In the genomic region with DNA sequence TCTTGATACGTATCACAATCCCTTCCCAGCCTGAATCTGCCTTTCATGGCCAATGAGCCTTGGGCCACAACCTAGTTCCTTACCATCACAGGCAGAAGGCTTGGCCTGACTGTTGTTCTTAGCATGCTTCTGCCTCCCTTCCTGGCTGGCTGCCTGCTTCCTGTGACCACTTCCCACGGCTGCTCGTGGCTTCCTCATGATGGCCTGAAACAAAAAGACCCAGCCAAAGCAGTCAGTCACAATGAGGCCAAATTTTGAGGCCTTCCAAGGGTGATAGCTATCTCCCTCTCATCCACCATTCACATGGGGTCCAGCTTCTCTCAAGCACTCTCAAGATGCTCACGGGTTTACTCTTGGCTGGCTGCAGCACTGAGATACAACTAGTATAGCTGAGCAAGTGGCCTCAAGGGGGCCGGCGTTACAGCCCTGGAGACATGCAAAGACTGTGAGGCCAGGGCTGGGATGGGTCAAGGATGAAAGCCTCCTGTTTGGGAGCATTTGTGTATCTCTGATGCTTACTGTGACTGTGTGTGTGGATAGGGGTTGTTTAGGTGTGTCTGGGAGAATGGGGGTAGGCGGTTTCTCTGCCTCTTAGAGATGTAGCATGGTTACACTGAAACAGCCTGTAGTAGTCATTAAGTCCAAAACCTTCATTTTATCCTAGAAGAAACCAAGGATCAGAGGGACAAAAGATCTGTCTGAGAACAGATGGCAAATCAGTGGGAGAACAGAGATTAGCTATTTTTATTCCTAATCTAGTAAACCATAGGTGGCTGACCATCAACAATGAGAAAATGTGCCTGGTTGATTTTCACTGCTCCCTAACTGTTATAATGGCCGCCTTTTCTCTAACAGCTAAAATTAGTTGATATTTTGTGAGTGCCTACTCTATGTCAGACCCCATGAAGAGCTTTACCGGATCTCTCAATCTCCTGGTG, we compare ENCODE assay signal across 9 cellular contexts. TPM values are rescaled to one million over a fixed set of nuclear protein-coding genes. Genes with fewer than 3 reads are reported as not detected.
DNase-seq lines count a peak whose midpoint lies in the region; ATAC-seq and TF ChIP-seq lines count a peak whose summit lies in the region.
"Had no signal": no experiment of that assay in that cellular context is flagged by ENCODE, and none has a peak within 500 bp of the region (broad histone marks: within the 10 kb centered on the region; RNA-seq: fewer than 3 reads in every experiment).

No MANE protein-coding gene starts in this region.

- ATAC-seq in GM19035 (IDR thresholded peaks at IDR 0.05; ENCODE audit: unreplicated experiment), result no peak
- no peak for ATAC-seq in GM19351 (IDR thresholded peaks at IDR 0.05; ENCODE audit: unreplicated experiment)

- TF ChIP-seq CTCF in NB4 (IDR thresholded peaks at IDR 0.05; ENCODE audit: low read depth, low read length), result peak; percentile 8
- TF ChIP-seq CTCF in nephron progenitor cell (IDR thresholded peaks at IDR 0.05), result no peak
- no peak for TF ChIP-seq CTCF in GM10266 (IDR thresholded peaks at IDR 0.05; ENCODE audit: control insufficient read depth, insufficient read depth, low read depth, missing control alignments)

- peaks cover 5% of the 10 kb centered on the region for H3K27me3 Mint-ChIP-seq in nephron progenitor cell (ENCODE audit: low read depth, poor library complexity)

- peak overlapping the region; percentile 19 for H3K27ac Mint-ChIP-seq in nephron progenitor cell

- H3K36me3 Mint-ChIP-seq in nephron progenitor cell (ENCODE audit: low read depth), result peaks cover 27% of the 10 kb centered on the region

- no peak overlapping the region for H3K4me3 ChIP-seq in NB4 (ENCODE audit: low read depth, low read length)

- DNase-seq in ELF-1 (ENCODE audit: low read depth, low spot score) (peak; percentile 62), NB4 (ENCODE audit: low read depth) (peak; percentile 50), dermis blood vessel endothelial cell (peak; percentile 77), nephron progenitor cell (no peak), GM10266 (ENCODE audit: extremely low spot score) (no peak), HuH-7 (ENCODE audit: low spot score) (no peak)
- DNase-seq: activated effector memory CD4-positive, alpha-beta T cell treated with Interleukin-2 at 50 U/mL for 16 hours had no signal

- H3K4me3 Mint-ChIP-seq in nephron progenitor cell, result no peak overlapping the region

- peaks cover 50% of the 10 kb centered on the region for H3K4me1 Mint-ChIP-seq in nephron progenitor cell

- no peaks in the 10 kb centered on the region for H3K9me3 Mint-ChIP-seq in nephron progenitor cell

- no peak for TF ChIP-seq POLR2A in NB4 (IDR thresholded peaks at IDR 0.05; ENCODE audit: extremely low read depth, insufficient read length)

RNA-seq across cellular contexts. Expression of a gene that starts 5.4 kb away (rescaled TPM):
- 21.6 and 34.7 TPM in 2 replicates for total RNA-seq in dermis blood vessel endothelial cell

RNA-seq across cellular contexts. Expression of a gene that starts 5.7 kb away (rescaled TPM):
- total RNA-seq in dermis blood vessel endothelial cell, result 18.0 and 18.9 TPM in 2 replicates

RNA-seq across cellular contexts. Expression of a gene that starts 7.9 kb away (rescaled TPM):
- 0.85 and 4.6 TPM in 2 replicates for total RNA-seq in dermis blood vessel endothelial cell

Comparison
In these comparisons a context has a peak if more than half of its experiments do, and no peak if none do; other contexts are left out.
1. DNase-seq: peak in ELF-1 (single experiment), NB4 (single experiment) and dermis blood vessel endothelial cell (single experiment); none in nephron progenitor cell (single experiment), GM10266 (single experiment) and HuH-7 (single experiment).